ENCODE assay signal across 15 cellular contexts in genomic region chr20:674936-675452, GRCh38. TPM values are rescaled to one million over a fixed set of nuclear protein-coding genes. Genes with fewer than 3 reads are reported as not detected.
DNase-seq lines count a peak whose midpoint lies in the region; TF ChIP-seq lines count a peak whose summit lies in the region.
"Had no signal": no experiment of that assay in that cellular context is flagged by ENCODE, and none has a peak within 500 bp of the region (broad histone marks: within the 10 kb centered on the region; RNA-seq: fewer than 3 reads in every experiment).

No MANE protein-coding gene starts in this region.

- H3K27ac ChIP-seq in 22Rv1 (peak overlapping the region; percentile 70), VCaP (peak overlapping the region; percentile 48; the same call in 1 of the 2 replicates), iPS-18a (ENCODE audit: low read length) (no peak overlapping the region), testis (no peak overlapping the region)
- H3K27ac ChIP-seq: lower lobe of right lung had no signal

- H3K9ac ChIP-seq in ES-I3 (ENCODE audit: low read depth, low read length) (peak overlapping the region; percentile 75; the same call in 1 of the 2 replicates), iPS-18a (ENCODE audit: low read length) (no peak overlapping the region)

- intact Hi-C loops in testis (cut with DNase I; ENCODE audit: low total_unique reads) = loop anchor here (5.0 kb wide), 1 partner anchor 287 kb away; no protein-coding TSS in a partner anchor

- H3K27me3 ChIP-seq in iPS-18a (ENCODE audit: control insufficient read depth, insufficient read depth, low read length) = peaks cover 40% of the 10 kb centered on the region
- no peaks in the 10 kb centered on the region for H3K27me3 ChIP-seq in testis

- H3K4me3 ChIP-seq in iPS-18a (ENCODE audit: low read length) (peak overlapping the region; percentile 61), testis (peak overlapping the region in 1 of 2 donors; percentile 17)
- H3K4me3 ChIP-seq: lower lobe of right lung had no signal

- DNase-seq in SKM-1 (lab: John Stamatoyannopoulos, UW; ENCODE audit: unreplicated experiment) (no peak), testis (no peak), ecto neural progenitor cell (ENCODE audit: low spot score) (no peak)
- DNase-seq in stimulated activated CD4-positive, alpha-beta T cell treated with anti-CD3 and anti-CD28 coated beads, Interleukin-4, amount 100 ng/mL, for 24 hours = no peak
- DNase-seq: DMS153, KG1, NCI-H1417 treated with DMSO at 0.1 percent for 48 hours had no signal

- TF ChIP-seq CTCF in 22Rv1 (IDR thresholded peaks at IDR 0.05) (no peak), VCaP (conservative IDR thresholded peaks at IDR 0.05) (no peak), testis (IDR thresholded peaks at IDR 0.05) (no peak)

- H3K9me3 ChIP-seq in ES-I3 (ENCODE audit: control insufficient read depth, insufficient read depth, low read length) (no peaks in the 10 kb centered on the region), iPS-18a (ENCODE audit: control insufficient read depth, low read depth, low read length) (no peaks in the 10 kb centered on the region), testis (no peaks in the 10 kb centered on the region)
- H3K9me3 ChIP-seq: lower lobe of right lung had no signal

- TF ChIP-seq POLR2A in testis (IDR thresholded peaks at IDR 0.05) = no peak

- H3K4me1 ChIP-seq in ES-I3 (ENCODE audit: insufficient read depth, low read length) (peaks cover 20% of the 10 kb centered on the region), iPS-18a (ENCODE audit: control insufficient read depth, low read depth, low read length) (no peaks in the 10 kb centered on the region), testis (peaks cover 9% of the 10 kb centered on the region)

- 3 to 4% methylated on average over 23 to 26 of the region's 27 CpGs for WGBS in testis, 2 donors

- no peaks in the 10 kb centered on the region for H3K36me3 ChIP-seq in ES-I3 (ENCODE audit: insufficient read depth, low read length)
- H3K36me3 ChIP-seq in iPS-18a (ENCODE audit: control insufficient read depth, low read depth, low read length) = no peaks in the 10 kb centered on the region
- H3K36me3 ChIP-seq in testis (ENCODE audit: low read depth, missing control alignments) = no peaks in the 10 kb centered on the region
- H3K36me3 ChIP-seq: lower lobe of right lung had no signal

RNA-seq across cellular contexts. Expression of gene SCRT2, which starts 0.6 kb away (rescaled TPM):
- under 1 TPM; 0.19 to 0.39 TPM for total RNA-seq in testis
- polyA plus RNA-seq in testis (ENCODE audit: insufficient read depth, low read depth, low replicate concordance) = 0.13 TPM
- total RNA-seq: dermis blood vessel endothelial cell, fibroblast of lung, H4, lower lobe of right lung had no signal
- polyA plus RNA-seq: fibroblast of lung had no signal

RNA-seq across cellular contexts. Expression of gene SRXN1, which starts 22.0 kb away (rescaled TPM):
- total RNA-seq in testis = 10 to 100 TPM; 26.9 to 29.8 TPM
- 20.6 TPM for polyA plus RNA-seq in testis (ENCODE audit: insufficient read depth, low read depth, low replicate concordance)

Comparison
In these comparisons a context has a peak if more than half of its experiments do, and no peak if none do; other contexts are left out.
1. H3K27ac ChIP-seq: peak in 22Rv1 (single experiment) and VCaP (single experiment); none in iPS-18a (single experiment) and testis (0 of 2).